ENCODE assay signal across 8 cellular contexts in genomic region chr2:169573974-169574299, GRCh38. TPM values are rescaled to one million over a fixed set of nuclear protein-coding genes. Genes with fewer than 3 reads are reported as not detected.
DNase-seq lines count a peak whose midpoint lies in the region; ATAC-seq and TF ChIP-seq lines count a peak whose summit lies in the region.

No MANE protein-coding gene starts in this region.

- WGBS in esophagus squamous epithelium, 2 donors: 27 to 35% methylated on average over 6 of the region's 6 CpGs

- peak overlapping the region; percentile 87 to 91 for H3K4me3 ChIP-seq in Panc1 (ENCODE audit: low read depth in 2 of 2, low read length in 2 of 2)
- peak overlapping the region; percentile 67 to 91 (median 76) for H3K4me3 ChIP-seq in esophagus squamous epithelium
- H3K4me3 ChIP-seq in retinal pigment epithelial cell (ENCODE audit: low read length): peak overlapping the region; percentile 96

- intact Hi-C loops in Panc1 (cut with micrococcal nuclease; ENCODE audit: unreplicated experiment): no loop called here
- intact Hi-C loops in esophagus squamous epithelium (cut with DNase I): no loop called here

- H3K27me3 ChIP-seq in Panc1 (ENCODE audit: control insufficient read depth, insufficient read depth, low read length) (no peaks in the 10 kb centered on the region), esophagus squamous epithelium (no peaks in the 10 kb centered on the region)

- no peaks in the 10 kb centered on the region for H3K36me3 ChIP-seq in Panc1 (ENCODE audit: control insufficient read depth, insufficient read depth, low read length)
- no peaks in the 10 kb centered on the region for H3K36me3 ChIP-seq in esophagus squamous epithelium

- in situ Hi-C loops in Panc1 (cut with HindIII; ENCODE audit: low pct_unique_long_range_greater_than_20kb, low sequenced_read_pairs): no loop called here

- BruUV-seq in Panc1 (replicated peaks; lab: Mats Ljungman, UMichigan): no TSS peak

- H3K9me3 ChIP-seq in Panc1 (ENCODE audit: control insufficient read depth, insufficient read depth, low read depth, low read length) (no peaks in the 10 kb centered on the region), esophagus squamous epithelium (no peaks in the 10 kb centered on the region)

- CTCF ChIA-PET in Panc1 (lab: Charles Lee): no interaction called here

- no peak overlapping the region for H3K27ac ChIP-seq in Panc1 (ENCODE audit: low read length)
- H3K27ac ChIP-seq in esophagus squamous epithelium: peak overlapping the region; percentile 72 to 87 (median 84)

- no peak for TF ChIP-seq CTCF in Panc1 (IDR thresholded peaks at IDR 0.05)
- TF ChIP-seq CTCF in esophagus squamous epithelium (IDR thresholded peaks at IDR 0.05): no peak
- TF ChIP-seq CTCF in retinal pigment epithelial cell (conservative IDR thresholded peaks at IDR 0.05; ENCODE audit: low read depth, low read length): no peak

- DNase-seq in Panc1 (ENCODE audit: low read depth, low spot score) (no peak), esophagus squamous epithelium (lab: John Stamatoyannopoulos, UW) (no peak), retinal pigment epithelial cell (ENCODE audit: low read depth) (no peak), NCI-H345 (lab: John Stamatoyannopoulos, UW) (no peak), pons (ENCODE audit: low spot score) (no peak)
- no peak for DNase-seq in stimulated activated CD4-positive, alpha-beta T cell treated with anti-CD3 and anti-CD28 coated beads, Interleukin-4, amount 100 ng/mL, for 4 hours

- no peak for TF ChIP-seq POLR2A in esophagus squamous epithelium (IDR thresholded peaks at IDR 0.05)

- peak; percentile 1 for ATAC-seq in GM18519 (IDR thresholded peaks at IDR 0.05; ENCODE audit: low FRiP score, unreplicated experiment)
- ATAC-seq in Panc1: no peak
- no peak for ATAC-seq in GM19351 (IDR thresholded peaks at IDR 0.05; ENCODE audit: unreplicated experiment)

- POLR2A ChIA-PET in Panc1 (lab: Charles Lee): no interaction called here

- peaks cover 13% of the 10 kb centered on the region; the same call in 1 of the 2 replicates for H3K4me1 ChIP-seq in Panc1 (ENCODE audit: control insufficient read depth, insufficient read depth, low read length)
- peaks cover 5 to 41% (median 9%) of the 10 kb centered on the region in 3 donors for H3K4me1 ChIP-seq in esophagus squamous epithelium

RNA-seq across cellular contexts. Expression of gene FASTKD1, which starts 0.3 kb away (rescaled TPM):
- 37.2 TPM for total RNA-seq in Panc1 (2021; ENCODE audit: unreplicated experiment)
- 13.3 TPM for polyA plus RNA-seq in Panc1 (2012; ENCODE audit: insufficient read length)
- 10 to 100 TPM; 15.8 to 36.7 (median 25.9) TPM for total RNA-seq in esophagus squamous epithelium

RNA-seq across cellular contexts. Expression of gene PPIG, which starts 10.2 kb away (rescaled TPM):
- total RNA-seq in Panc1 (2021; ENCODE audit: unreplicated experiment) (46.5 TPM), esophagus squamous epithelium (10 to 100 TPM; 17.6 to 32.8 (median 28.8) TPM)
- 21.9 TPM for polyA plus RNA-seq in Panc1 (2012; ENCODE audit: insufficient read length)
